ENCODE assay signal across 1 cellular context in genomic region chr1:226474443-226475111, GRCh38.
A peak's percentile ranks its signal among the peaks of the same experiment; 100 is the strongest.
TF ChIP-seq lines count a peak whose summit lies in the region.

No MANE protein-coding gene starts in this region.

TF ChIP-seq in GM12878, 131 proteins besides CTCF, POLR2A, EP300 and RAD21:
- no peak for TF ChIP-seq STAT1 (conservative IDR thresholded peaks at IDR 0.05)
- no peak for TF ChIP-seq SMC3 (IDR thresholded peaks at IDR 0.05; ENCODE audit: borderline replicate concordance, low read length)
- TF ChIP-seq RCOR1 (conservative IDR thresholded peaks at IDR 0.05; ENCODE audit: low read depth, low read length): no peak
- TF ChIP-seq SPI1 (IDR thresholded peaks at IDR 0.05; ENCODE audit: borderline replicate concordance, insufficient read depth, low read depth, low read length): peak; percentile 35; the same call in 1 of the 2 replicates
- TF ChIP-seq MYC (IDR thresholded peaks at IDR 0.05; ENCODE audit: insufficient read depth, insufficient read length, insufficient replicate concordance, low read length, severe bottlenecking): no peak
- TF ChIP-seq LARP7 (IDR thresholded peaks at IDR 0.05): no peak
